ENCODE assay signal across 8 cellular contexts in the genomic region with DNA sequence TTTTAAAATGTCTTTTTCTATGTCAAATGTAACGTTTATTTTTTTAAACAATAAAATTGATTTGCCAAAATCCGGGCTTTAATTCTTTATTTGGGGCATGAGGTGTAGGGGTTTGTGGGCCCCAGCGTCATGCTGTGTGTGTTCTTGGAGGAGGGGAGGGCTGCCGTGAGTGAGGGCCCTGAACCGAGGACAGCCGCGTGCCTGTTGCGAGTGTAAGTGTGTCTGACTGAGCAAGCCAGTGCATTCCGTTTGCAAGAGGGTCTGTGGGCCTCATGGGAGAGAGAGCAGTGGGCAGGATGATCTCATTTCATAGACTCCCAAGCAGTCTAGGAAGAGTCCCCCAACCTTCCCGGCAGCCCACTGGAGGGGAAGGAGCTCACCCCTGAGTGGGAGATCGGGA.
"Had no signal": no experiment of that assay in that cellular context is flagged by ENCODE, and none has a peak within 500 bp of the region (broad histone marks: within the 10 kb centered on the region; RNA-seq: fewer than 3 reads in every experiment).

No MANE protein-coding gene starts in this region.

- H3K9me3 Mint-ChIP-seq: activated naive CD4-positive, alpha-beta T cell treated with anti-CD3 and anti-CD28 coated beads for 36 hours; activated naive CD8-positive, alpha-beta T cell treated with anti-CD3 and anti-CD28 coated beads, Interleukin-2, amount 50 U/mL, for 24 hours; naive B cell; stimulated activated naive CD8-positive, alpha-beta T cell treated with anti-CD3 and anti-CD28 coated beads, Interleukin-15, Interleukin-2, amounts not matched to agents 100 ng/mL and 50 ng/mL, for 24 hours had no signal

- H3K27ac Mint-ChIP-seq: activated naive CD4-positive, alpha-beta T cell treated with anti-CD3 and anti-CD28 coated beads for 36 hours; activated naive CD8-positive, alpha-beta T cell treated with anti-CD3 and anti-CD28 coated beads, Interleukin-2, amount 50 U/mL, for 24 hours; stimulated activated naive CD8-positive, alpha-beta T cell treated with anti-CD3 and anti-CD28 coated beads, Interleukin-15, Interleukin-2, amounts not matched to agents 100 ng/mL and 50 ng/mL, for 24 hours had no signal

- ATAC-seq: activated naive CD8-positive, alpha-beta T cell treated with anti-CD3 and anti-CD28 coated beads, Interleukin-2, amount 50 U/mL, for 24 hours had no signal

- FAIRE-seq: islet of Langerhans, small intestine had no signal

- H3K4me3 Mint-ChIP-seq: activated naive CD4-positive, alpha-beta T cell treated with anti-CD3 and anti-CD28 coated beads for 36 hours; activated naive CD8-positive, alpha-beta T cell treated with anti-CD3 and anti-CD28 coated beads, Interleukin-2, amount 50 U/mL, for 24 hours; stimulated activated naive CD8-positive, alpha-beta T cell treated with anti-CD3 and anti-CD28 coated beads, Interleukin-15, Interleukin-2, amounts not matched to agents 100 ng/mL and 50 ng/mL, for 24 hours had no signal

- DNase-seq: activated naive CD4-positive, alpha-beta T cell treated with anti-CD3 and anti-CD28 coated beads for 36 hours; activated naive CD8-positive, alpha-beta T cell treated with anti-CD3 and anti-CD28 coated beads, Interleukin-2, amount 50 U/mL, for 24 hours; activated T-cell treated with anti-CD3 and anti-CD28 coated beads for 4 hours; naive B cell; occipital lobe; small intestine had no signal

- H3K27me3 Mint-ChIP-seq: activated naive CD8-positive, alpha-beta T cell treated with anti-CD3 and anti-CD28 coated beads, Interleukin-2, amount 50 U/mL, for 24 hours; naive B cell had no signal
